18 cellular contexts compared by ENCODE assay signal in the genomic region with DNA sequence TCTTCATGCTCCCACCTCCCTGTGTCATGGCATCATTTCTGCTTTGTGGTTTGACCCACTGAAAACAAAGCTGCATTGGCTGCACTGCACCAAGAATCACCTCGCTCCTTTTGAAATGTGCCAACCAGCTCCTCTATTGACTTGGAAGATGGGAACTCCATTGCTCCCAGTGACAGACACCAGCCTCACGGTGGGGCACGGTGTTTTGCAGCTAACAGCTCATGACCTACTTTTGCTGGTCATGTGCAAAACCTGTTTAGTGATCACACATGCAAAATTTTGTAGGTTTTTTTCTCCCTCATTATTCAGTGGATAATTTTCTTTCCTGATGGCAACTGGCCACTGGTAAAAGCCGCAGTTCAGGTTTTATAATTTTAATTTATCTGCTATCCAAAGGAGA. TPM values are rescaled to one million over a fixed set of nuclear protein-coding genes. Genes with fewer than 3 reads are reported as not detected.
DNase-seq lines count a peak whose midpoint lies in the region; ATAC-seq, FAIRE-seq and TF ChIP-seq lines count a peak whose summit lies in the region.
"Had no signal": no experiment of that assay in that cellular context is flagged by ENCODE, and none has a peak within 500 bp of the region (broad histone marks: within the 10 kb centered on the region; RNA-seq: fewer than 3 reads in every experiment).

No MANE protein-coding gene starts in this region.

- CTCF ChIA-PET in endothelial cell of umbilical vein (lab: Charles Lee) = interaction anchor here (1.7 kb wide), 1 partner anchor 13 kb away, joined by 6 read pairs; no protein-coding TSS in a partner anchor

- TF ChIP-seq CTCF in C4-2B (conservative IDR thresholded peaks at IDR 0.05) = no peak
- no peak for TF ChIP-seq CTCF in VCaP (conservative IDR thresholded peaks at IDR 0.05)
- TF ChIP-seq CTCF in endothelial cell of umbilical vein (IDR thresholded peaks at IDR 0.05; ENCODE audit: extremely low read depth in 1 of 2, insufficient read depth in 1 of 2, low read depth in 1 of 2, low read length in 2 of 2) = no peak
- TF ChIP-seq CTCF in neural crest cell (conservative IDR thresholded peaks at IDR 0.05) = no peak

- no peaks in the 10 kb centered on the region for H3K9me3 Mint-ChIP-seq in neural crest cell
- H3K9me3 Mint-ChIP-seq: CD4-positive, alpha-beta T cell had no signal

- H3K27ac Mint-ChIP-seq in neural crest cell (ENCODE audit: unreplicated experiment) = peak overlapping the region; percentile 51
- H3K27ac Mint-ChIP-seq: CD4-positive, alpha-beta T cell had no signal

- no peak overlapping the region for H3K4me3 ChIP-seq in endothelial cell of umbilical vein (replicated peaks in 1 of 3; ENCODE audit: insufficient read depth in 1 of 3, low read depth in 1 of 3, low read length in 3 of 3)
- H3K4me3 ChIP-seq: BLaER1, GM23248 had no signal

- no peaks in the 10 kb centered on the region for H3K79me2 ChIP-seq in endothelial cell of umbilical vein (ENCODE audit: control insufficient read depth, insufficient read depth, low read length)

- no peaks in the 10 kb centered on the region for H3K4me1 Mint-ChIP-seq in neural crest cell

- no peaks in the 10 kb centered on the region for H3K9me3 ChIP-seq in endothelial cell of umbilical vein (replicated peaks; ENCODE audit: control insufficient read depth, insufficient read depth, low read length)
- H3K9me3 ChIP-seq: BLaER1 had no signal

- no peak overlapping the region for H3K4me2 ChIP-seq in endothelial cell of umbilical vein (ENCODE audit: insufficient read depth, low read length)

- no peak for TF ChIP-seq POLR2A in endothelial cell of umbilical vein (IDR thresholded peaks at IDR 0.05; ENCODE audit: low read depth, low read length)

- H3K27me3 Mint-ChIP-seq in neural crest cell (ENCODE audit: low read depth) = no peaks in the 10 kb centered on the region
- H3K27me3 Mint-ChIP-seq: CD4-positive, alpha-beta T cell had no signal

- H3K27me3 ChIP-seq in endothelial cell of umbilical vein (ENCODE audit: control insufficient read depth in 2 of 2, insufficient read depth in 2 of 2, low read length in 2 of 2) = no peaks in the 10 kb centered on the region
- H3K27me3 ChIP-seq: BLaER1 had no signal

- no peak for ATAC-seq in HG02798 (IDR thresholded peaks at IDR 0.05; ENCODE audit: poor library complexity, unreplicated experiment)

- POLR2A ChIA-PET in endothelial cell of umbilical vein (lab: Charles Lee) = interaction anchor here (0.9 kb wide), 1 partner anchor 234 kb away, joined by 8 read pairs; no protein-coding TSS in a partner anchor

- no peaks in the 10 kb centered on the region for H3K36me3 ChIP-seq in endothelial cell of umbilical vein (ENCODE audit: control insufficient read depth in 2 of 2, extremely low read depth in 1 of 2, insufficient read depth in 2 of 2, low read length in 2 of 2)

- no peak overlapping the region for H2AFZ ChIP-seq in endothelial cell of umbilical vein (ENCODE audit: low read depth, low read length)
- H2AFZ ChIP-seq: GM23248 had no signal

- no TSS peak for BruUV-seq in endothelial cell of umbilical vein (replicated peaks; lab: Mats Ljungman, UMichigan)

- dilution Hi-C loops in endothelial cell of umbilical vein (cut with MboI; ENCODE audit: extremely low pct_ligation_motif_present, low sequenced_read_pairs) = no loop called here

- FAIRE-seq in endothelial cell of umbilical vein (lab: Jason Lieb, UNC) = peak; percentile 12
- FAIRE-seq: G401.6, GM12891 had no signal

- peaks cover 9% of the 10 kb centered on the region for H3K36me3 Mint-ChIP-seq in neural crest cell (ENCODE audit: low read depth)

- H3K4me1 ChIP-seq in endothelial cell of umbilical vein (ENCODE audit: control insufficient read depth, extremely low read depth, insufficient read depth, low read length) = no peaks in the 10 kb centered on the region

- H3K4me3 Mint-ChIP-seq in neural crest cell = no peak overlapping the region
- H3K4me3 Mint-ChIP-seq: CD4-positive, alpha-beta T cell had no signal

- DNase-seq in endothelial cell of umbilical vein (ENCODE audit: low read depth, low spot score) (no peak), neural crest cell (ENCODE audit: low read depth, low spot score) (no peak), pons (ENCODE audit: low spot score) (no peak), NAMALWA (ENCODE audit: low spot score) (no peak), HuH-7.5 (ENCODE audit: low spot score) (no peak)
- DNase-seq: 8988T; AML-193; Calu3; CD4-positive, alpha-beta T cell; DMS79; GM23248; H7 had no signal

- H3K9me1 ChIP-seq in endothelial cell of umbilical vein (replicated peaks; ENCODE audit: control insufficient read depth, extremely low read depth, insufficient read depth, low read length) = no peaks in the 10 kb centered on the region

- H3K27ac ChIP-seq in C4-2B (peak overlapping the region; percentile 17; the same call in 1 of the 2 replicates), VCaP (peak overlapping the region; percentile 17; the same call in 1 of the 2 replicates), endothelial cell of umbilical vein (ENCODE audit: insufficient read depth, low read depth, low read length) (no peak overlapping the region)
- H3K27ac ChIP-seq: BLaER1, GM23248 had no signal

- H3K9ac ChIP-seq in endothelial cell of umbilical vein (replicated peaks; ENCODE audit: extremely low read depth, insufficient read depth, low read length) = no peak overlapping the region
- H3K9ac ChIP-seq: BLaER1, GM23248 had no signal

- no peaks in the 10 kb centered on the region for H4K20me1 ChIP-seq in endothelial cell of umbilical vein (replicated peaks; ENCODE audit: control insufficient read depth, extremely low read depth, insufficient read depth, low read length)

- intact Hi-C loops in endothelial cell of umbilical vein (cut with micrococcal nuclease) = no loop called here

TF ChIP-seq in endothelial cell of umbilical vein, 7 proteins besides CTCF, POLR2A, EP300 and RAD21:
- TF ChIP-seq GATA2 (IDR thresholded peaks at IDR 0.05; ENCODE audit: insufficient read depth, insufficient read length, low read depth, low read length) = no peak
- TF ChIP-seq MYC (IDR thresholded peaks at IDR 0.05; ENCODE audit: low read depth, low read length) = no peak
- no peak for TF ChIP-seq JUN (IDR thresholded peaks at IDR 0.05; ENCODE audit: borderline replicate concordance, insufficient read depth, insufficient read length, low read depth)
- TF ChIP-seq EZH2 (IDR thresholded peaks at IDR 0.05; ENCODE audit: borderline replicate concordance, low read depth, low read length, severe bottlenecking) = no peak
- TF ChIP-seq FOS (IDR thresholded peaks at IDR 0.05; ENCODE audit: borderline replicate concordance, insufficient read depth, low read length) = no peak
- TF ChIP-seq, protein P1, sequence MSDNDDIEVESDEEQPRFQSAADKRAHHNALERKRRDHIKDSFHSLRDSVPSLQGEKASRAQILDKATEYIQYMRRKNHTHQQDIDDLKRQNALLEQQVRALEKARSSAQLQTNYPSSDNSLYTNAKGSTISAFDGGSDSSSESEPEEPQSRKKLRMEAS (IDR thresholded peaks at IDR 0.05; ENCODE audit: insufficient read depth, insufficient read length) = no peak
- TF ChIP-seq POLR2AphosphoS5 (IDR thresholded peaks at IDR 0.05; ENCODE audit: insufficient read depth, low read depth, low read length) = no peak

RNA-seq across cellular contexts. Expression of a gene that starts 36.8 kb away (rescaled TPM):
- total RNA-seq in endothelial cell of umbilical vein (78.9 and 84.3 TPM in 2 replicates), neural crest cell (108 and 110 TPM in 2 replicates)
- polyA plus RNA-seq in endothelial cell of umbilical vein = 101 and 108 TPM in 2 replicates
- polyA plus RNA-seq in endothelial cell of umbilical vein (2011; cell fraction: cytosol; rRNA removed) = 66.2 and 77.5 TPM in 2 replicates
- 210 and 239 TPM in 2 replicates for polyA plus RNA-seq in endothelial cell of umbilical vein (2011; cell fraction: nucleus; rRNA removed)
- 45.1 and 70.9 TPM in 2 replicates for polyA plus RNA-seq in endothelial cell of umbilical vein (2012)
- 111 and 135 TPM in 2 replicates for polyA minus RNA-seq in endothelial cell of umbilical vein
- polyA minus RNA-seq in endothelial cell of umbilical vein (2011; cell fraction: cytosol; rRNA and poly(A)+ RNA removed) = 35.0 TPM
- 143 and 150 TPM in 2 replicates for polyA minus RNA-seq in endothelial cell of umbilical vein (2011; cell fraction: nucleus; rRNA and poly(A)+ RNA removed)

RNA-seq across cellular contexts. Expression of a gene that starts 46.4 kb away (rescaled TPM):
- total RNA-seq in endothelial cell of umbilical vein (27.2 and 29.0 TPM in 2 replicates), neural crest cell (56.4 and 57.0 TPM in 2 replicates)
- 14.7 and 15.2 TPM in 2 replicates for polyA plus RNA-seq in endothelial cell of umbilical vein
- polyA plus RNA-seq in endothelial cell of umbilical vein (2011; cell fraction: cytosol; rRNA removed) = 16.3 and 20.6 TPM in 2 replicates
- polyA plus RNA-seq in endothelial cell of umbilical vein (2011; cell fraction: nucleus; rRNA removed) = 16.6 and 18.6 TPM in 2 replicates
- 16.3 and 27.6 TPM in 2 replicates for polyA plus RNA-seq in endothelial cell of umbilical vein (2012)
- polyA minus RNA-seq in endothelial cell of umbilical vein = 7.5 and 11.2 TPM in 2 replicates
- polyA minus RNA-seq in endothelial cell of umbilical vein (2011; cell fraction: cytosol; rRNA and poly(A)+ RNA removed) = 129 TPM
- 8.0 and 10.8 TPM in 2 replicates for polyA minus RNA-seq in endothelial cell of umbilical vein (2011; cell fraction: nucleus; rRNA and poly(A)+ RNA removed)
